Comparison of ENCODE assay signal across 27 cellular contexts in the genomic region with DNA sequence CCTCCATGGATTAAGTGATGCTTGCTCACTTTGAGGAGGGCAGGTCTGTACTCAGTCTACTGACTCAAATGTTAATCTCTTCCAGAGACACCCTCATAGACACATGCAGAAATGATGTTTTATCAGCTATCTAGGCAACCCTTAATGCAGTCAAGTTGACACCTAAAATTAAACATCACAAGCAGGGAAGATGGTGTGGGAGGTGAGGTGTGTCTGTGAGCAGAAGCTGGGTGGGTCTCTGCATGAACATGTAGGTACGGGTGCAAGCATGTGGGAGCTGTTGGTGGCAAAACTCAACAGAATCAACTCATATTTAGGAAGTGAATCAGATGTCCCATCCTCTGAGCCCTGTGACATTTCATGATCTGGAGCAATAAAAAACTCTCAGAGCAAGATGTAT.
"Had no signal": no experiment of that assay in that cellular context is flagged by ENCODE, and none has a peak within 500 bp of the region (broad histone marks: within the 10 kb centered on the region; RNA-seq: fewer than 3 reads in every experiment).

No MANE protein-coding gene starts in this region.

- ATAC-seq: stimulated activated effector memory CD8-positive, alpha-beta T cell treated with anti-CD3 and anti-CD28 coated beads, Interleukin-12 subunit alpha, Interleukin-12 subunit beta, amount 100 ng/mL, for 72 hours; stimulated activated memory B cell treated with anti-CD40 and anti-IgM and Interleukin-4, amounts not matched to agents 10 μg/mL and 1 μg/mL and 100 μg/mL, for 72 hours; stimulated activated naive B cell treated with anti-CD40 and anti-IgM and Interleukin-4, amounts not matched to agents 10 μg/mL and 1 μg/mL and 100 μg/mL, for 72 hours; stimulated activated naive CD8-positive, alpha-beta T cell treated with anti-CD3 and anti-CD28 coated beads, Interleukin-15, amount 100 ng/mL, for 72 hours; stimulated activated naive CD8-positive, alpha-beta T cell treated with anti-CD3 and anti-CD28 coated beads, Interleukin-15, Interleukin-2, amounts not matched to agents 100 U/mL and 50 U/mL, for 24 hours; upper lobe of right lung had no signal

- H3K27ac ChIP-seq: stomach, suprapubic skin, testis, thoracic aorta, thyroid gland, tibial artery, tibial nerve, transverse colon, upper lobe of left lung, upper lobe of right lung, uterus, vagina had no signal

- FAIRE-seq: urothelium cell line had no signal

- H3K27me3 ChIP-seq: testis, thyroid gland, tibial nerve, transverse colon, upper lobe of left lung, upper lobe of right lung, uterus, vagina had no signal

- H3K4me3 ChIP-seq: stomach, suprapubic skin, testis, thoracic aorta, thyroid gland, tibial artery, tibial nerve, transverse colon, upper lobe of left lung, upper lobe of right lung, uterus, vagina had no signal

- H3K9me3 ChIP-seq: stomach, suprapubic skin, testis, thoracic aorta, thyroid gland, tibial artery, tibial nerve, transverse colon, upper lobe of left lung, upper lobe of right lung, uterus, vagina had no signal

- H3K4me1 ChIP-seq: testis, tibial artery, transverse colon, upper lobe of right lung, uterus had no signal

- H3K36me3 ChIP-seq: stomach, suprapubic skin, thoracic aorta, thyroid gland, tibial artery, tibial nerve, transverse colon, upper lobe of left lung, upper lobe of right lung, uterus, vagina had no signal

- DNase-seq: stimulated activated CD4-positive, alpha-beta T cell treated with anti-CD3 and anti-CD28 coated beads, Interleukin-2, amount 100 ng/mL, for 48 hours; stimulated activated CD4-positive, alpha-beta T cell treated with anti-CD3 and anti-CD28 coated beads, Interleukin-4, amount 100 ng/mL, for 1 hour; stimulated activated CD4-positive, alpha-beta T cell treated with anti-CD3 and anti-CD28 coated beads, Interleukin-4, amount 100 ng/mL, for 24 hours; stimulated activated CD4-positive, alpha-beta T cell treated with anti-CD3 and anti-CD28 coated beads, Interleukin-4, amount 100 ng/mL, for 4 hours; stimulated activated CD8-positive, alpha-beta memory T cell treated with anti-CD3 and anti-CD28 coated beads, Interleukin-4, amount 100 ng/mL, for 48 hours; stimulated activated naive B cell treated with anti-CD40 and anti-IgM and Interleukin-4, amounts not matched to agents 10 μg/mL and 1 μg/mL and 100 μg/mL, for 72 hours; stimulated activated naive CD4-positive, alpha-beta T cell; stimulated activated naive CD4-positive, alpha-beta T cell treated with Interleukin-2 at 50 U/mL for 16 hours; stimulated activated naive CD8-positive, alpha-beta T cell treated with anti-CD3 and anti-CD28 coated beads, Interleukin-15, amount 100 ng/mL, for 72 hours; stimulated activated naive CD8-positive, alpha-beta T cell treated with anti-CD3 and anti-CD28 coated beads, Interleukin-15, Interleukin-2, amounts not matched to agents 100 U/mL and 50 U/mL, for 24 hours; stomach; substantia nigra; testis; thyroid gland; tibial artery; transverse colon; trophoblast cell; upper lobe of left lung; upper lobe of right lung; uterus had no signal
